8 cellular contexts compared by ENCODE assay signal in the genomic region with DNA sequence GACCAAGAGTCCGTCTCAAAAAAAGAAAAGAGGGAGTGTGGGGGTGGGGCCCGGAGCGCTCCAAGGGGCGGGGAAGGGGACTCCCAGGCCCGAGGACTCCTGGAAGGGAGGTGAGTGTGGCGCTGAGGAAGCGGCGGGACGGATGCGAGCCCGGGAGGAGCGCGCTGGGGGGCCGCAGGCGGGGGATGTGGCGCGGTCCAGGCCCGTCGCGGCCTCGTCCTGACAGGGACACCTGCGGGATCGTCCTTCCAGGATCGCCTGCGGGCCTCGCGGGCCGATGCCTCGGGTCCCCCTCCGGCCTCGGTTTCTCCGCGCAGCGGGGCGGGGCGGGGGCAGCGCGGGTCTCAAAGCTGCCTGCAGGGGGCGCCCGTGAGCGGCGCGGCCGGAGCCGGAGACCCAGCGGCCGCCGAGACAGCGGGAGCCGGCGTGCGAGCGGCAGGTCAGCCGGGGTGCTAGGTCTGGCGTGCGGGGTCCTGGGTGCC. TPM values are rescaled to one million over a fixed set of nuclear protein-coding genes. Genes with fewer than 3 reads are reported as not detected.
DNase-seq lines count a peak whose midpoint lies in the region; ATAC-seq and TF ChIP-seq lines count a peak whose summit lies in the region.

No MANE protein-coding gene starts in this region.

- H3K27me3 ChIP-seq in upper lobe of left lung, result no peaks in the 10 kb centered on the region

- peak overlapping the region; percentile 64 to 94 (median 80) for H3K27ac ChIP-seq in upper lobe of left lung

- H3K4me1 Mint-ChIP-seq in activated T-cell treated with anti-CD3 and anti-CD28 coated beads, Interleukin-2, amount 50 U/mL, for 4 hours (ENCODE audit: low read depth), result peaks cover 28% of the 10 kb centered on the region

- no peaks in the 10 kb centered on the region for H3K36me3 ChIP-seq in upper lobe of left lung

- TF ChIP-seq EP300 in upper lobe of left lung (IDR thresholded peaks at IDR 0.05), result no peak

- no peaks in the 10 kb centered on the region for H3K36me3 Mint-ChIP-seq in activated T-cell treated with anti-CD3 and anti-CD28 coated beads, Interleukin-2, amount 50 U/mL, for 4 hours (ENCODE audit: insufficient read depth)

- WGBS in upper lobe of left lung, 2 donors, result 2% methylated on average over 19 to 34 of the region's 56 CpGs

- peaks cover 39 to 83% (median 59%) of the 10 kb centered on the region in 4 donors for H3K4me1 ChIP-seq in upper lobe of left lung

- no peaks in the 10 kb centered on the region for H3K9me3 ChIP-seq in upper lobe of left lung

- DNase-seq in NCI-H69 (lab: John Stamatoyannopoulos, UW) (peak; percentile 63), fibroblast of pulmonary artery (ENCODE audit: low read depth) (no peak), omental fat pad (ENCODE audit: low spot score) (no peak), upper lobe of left lung (peak; percentile 78 to 96)
- DNase-seq in activated T-cell treated with anti-CD3 and anti-CD28 coated beads, Interleukin-2, amount 50 U/mL, for 4 hours, result peak; percentile 63

- no peaks in the 10 kb centered on the region for H3K9me3 Mint-ChIP-seq in activated T-cell treated with anti-CD3 and anti-CD28 coated beads, Interleukin-2, amount 50 U/mL, for 4 hours

- ATAC-seq in activated T-cell treated with anti-CD3 and anti-CD28 coated beads, Interleukin-2, amount 50 U/mL, for 4 hours, result peak; percentile 48 to 51
- ATAC-seq in omental fat pad (ENCODE audit: low FRiP score), result peak; percentile 62
- ATAC-seq in upper lobe of left lung (ENCODE audit: low FRiP score in 2 of 2), result peak in 1 of 2 donors; percentile 88
- ATAC-seq in GM19324 (IDR thresholded peaks at IDR 0.05; ENCODE audit: low FRiP score, unreplicated experiment), result no peak
- no peak for ATAC-seq in HG03378 (IDR thresholded peaks at IDR 0.05; ENCODE audit: unreplicated experiment)

- peak overlapping the region; percentile 74 for H3K4me3 Mint-ChIP-seq in activated T-cell treated with anti-CD3 and anti-CD28 coated beads, Interleukin-2, amount 50 U/mL, for 4 hours

- peak; percentile 87 for TF ChIP-seq CTCF in GM12874 (IDR thresholded peaks at IDR 0.05; ENCODE audit: insufficient read depth, low read depth, low read length)
- peak; percentile 18 for TF ChIP-seq CTCF in fibroblast of pulmonary artery (IDR thresholded peaks at IDR 0.05; ENCODE audit: low read length, missing control alignments)
- TF ChIP-seq CTCF in omental fat pad (IDR thresholded peaks at IDR 0.05), result peak in 1 of 3 donors; percentile 79
- peak; percentile 95 to 99 (median 97) for TF ChIP-seq CTCF in upper lobe of left lung (IDR thresholded peaks at IDR 0.05)

- H3K4me3 ChIP-seq in fibroblast of pulmonary artery (replicated peaks; ENCODE audit: low read depth, low read length), result peak overlapping the region; percentile 34
- peak overlapping the region; percentile 65 to 74 (median 71) for H3K4me3 ChIP-seq in upper lobe of left lung

- H3K27me3 Mint-ChIP-seq in activated T-cell treated with anti-CD3 and anti-CD28 coated beads, Interleukin-2, amount 50 U/mL, for 4 hours (ENCODE audit: low read depth), result no peaks in the 10 kb centered on the region

- no peak for TF ChIP-seq POLR2A in upper lobe of left lung (IDR thresholded peaks at IDR 0.05)

RNA-seq across cellular contexts. Expression of gene ADORA2A, which starts 3.8 kb away (rescaled TPM):
- 10 to 100 TPM; 44.6 to 57.1 (median 51.1) TPM for total RNA-seq in activated T-cell treated with anti-CD3 and anti-CD28 coated beads, Interleukin-2, amount 50 U/mL, for 4 hours
- total RNA-seq in omental fat pad, result 1 to 10 TPM; 1.7 to 4.5 (median 2.5) TPM
- 10 to 100 TPM in 2 of 6 donors, 1 to 10 TPM in 4; 7.3 to 20.9 (median 8.8) TPM for total RNA-seq in upper lobe of left lung

Comparison
In these comparisons a context has a peak if more than half of its experiments do, and no peak if none do; other contexts are left out.
1. DNase-seq: peak in NCI-H69 (single experiment), activated T-cell treated with anti-CD3 and anti-CD28 coated beads, Interleukin-2, amount 50 U/mL, for 4 hours (single experiment) and upper lobe of left lung (2 of 2); none in fibroblast of pulmonary artery (single experiment) and omental fat pad (single experiment).
2. ATAC-seq: peak in activated T-cell treated with anti-CD3 and anti-CD28 coated beads, Interleukin-2, amount 50 U/mL, for 4 hours (2 of 2) and omental fat pad (single experiment); none in GM19324 (single experiment) and HG03378 (single experiment).